1 cellular context compared by ENCODE assay signal in genomic region chr2:181123798-181124217, GRCh38.
TF ChIP-seq lines count a peak whose summit lies in the region.

No MANE protein-coding gene starts in this region.

TF ChIP-seq in K562, 482 proteins besides CTCF, POLR2A, EP300 and RAD21 (continued from another document):
- TF ChIP-seq ZNF407 (IDR thresholded peaks at IDR 0.05; ENCODE audit: low read depth): no peak
- TF ChIP-seq ZC3H4 (CRISPR knock-in tag; IDR thresholded peaks at IDR 0.05; ENCODE audit: borderline replicate concordance): no peak
- TF ChIP-seq TEAD4 (IDR thresholded peaks at IDR 0.05; ENCODE audit: low read length): no peak
- TF ChIP-seq TEAD4 (CRISPR knock-in tag; IDR thresholded peaks at IDR 0.05; ENCODE audit: borderline replicate concordance): no peak
- TF ChIP-seq ZBTB7A (IDR thresholded peaks at IDR 0.05; ENCODE audit: borderline replicate concordance, control insufficient read depth, low read depth, low read length): no peak
- no peak for TF ChIP-seq CTCFL (IDR thresholded peaks at IDR 0.05; ENCODE audit: borderline replicate concordance, insufficient read depth, low read depth, low read length, poor library complexity, severe bottlenecking)
- TF ChIP-seq HDAC1 (IDR thresholded peaks at IDR 0.05): no peak
- TF ChIP-seq, protein P1, sequence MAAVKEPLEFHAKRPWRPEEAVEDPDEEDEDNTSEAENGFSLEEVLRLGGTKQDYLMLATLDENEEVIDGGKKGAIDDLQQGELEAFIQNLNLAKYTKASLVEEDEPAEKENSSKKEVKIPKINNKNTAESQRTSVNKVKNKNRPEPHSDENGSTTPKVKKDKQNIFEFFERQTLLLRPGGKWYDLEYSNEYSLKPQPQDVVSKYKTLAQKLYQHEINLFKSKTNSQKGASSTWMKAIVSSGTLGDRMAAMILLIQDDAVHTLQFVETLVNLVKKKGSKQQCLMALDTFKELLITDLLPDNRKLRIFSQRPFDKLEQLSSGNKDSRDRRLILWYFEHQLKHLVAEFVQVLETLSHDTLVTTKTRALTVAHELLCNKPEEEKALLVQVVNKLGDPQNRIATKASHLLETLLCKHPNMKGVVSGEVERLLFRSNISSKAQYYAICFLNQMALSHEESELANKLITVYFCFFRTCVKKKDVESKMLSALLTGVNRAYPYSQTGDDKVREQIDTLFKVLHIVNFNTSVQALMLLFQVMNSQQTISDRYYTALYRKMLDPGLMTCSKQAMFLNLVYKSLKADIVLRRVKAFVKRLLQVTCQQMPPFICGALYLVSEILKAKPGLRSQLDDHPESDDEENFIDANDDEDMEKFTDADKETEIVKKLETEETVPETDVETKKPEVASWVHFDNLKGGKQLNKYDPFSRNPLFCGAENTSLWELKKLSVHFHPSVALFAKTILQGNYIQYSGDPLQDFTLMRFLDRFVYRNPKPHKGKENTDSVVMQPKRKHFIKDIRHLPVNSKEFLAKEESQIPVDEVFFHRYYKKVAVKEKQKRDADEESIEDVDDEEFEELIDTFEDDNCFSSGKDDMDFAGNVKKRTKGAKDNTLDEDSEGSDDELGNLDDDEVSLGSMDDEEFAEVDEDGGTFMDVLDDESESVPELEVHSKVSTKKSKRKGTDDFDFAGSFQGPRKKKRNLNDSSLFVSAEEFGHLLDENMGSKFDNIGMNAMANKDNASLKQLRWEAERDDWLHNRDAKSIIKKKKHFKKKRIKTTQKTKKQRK (IDR thresholded peaks at IDR 0.05; ENCODE audit: borderline replicate concordance, low read depth, low read length): no peak
- TF ChIP-seq ZNF253 (CRISPR knock-in tag; conservative IDR thresholded peaks at IDR 0.05): no peak
